Comparison of ENCODE assay signal across 21 cellular contexts in genomic region chr12:55658635-55659391, GRCh38. TPM values are rescaled to one million over a fixed set of nuclear protein-coding genes. Genes with fewer than 3 reads are reported as not detected.
DNase-seq lines count a peak whose midpoint lies in the region; ATAC-seq, FAIRE-seq and TF ChIP-seq lines count a peak whose summit lies in the region.
"Had no signal": no experiment of that assay in that cellular context is flagged by ENCODE, and none has a peak within 500 bp of the region (broad histone marks: within the 10 kb centered on the region; RNA-seq: fewer than 3 reads in every experiment).

No MANE protein-coding gene starts in this region.

- TF ChIP-seq EP300 in transverse colon (IDR thresholded peaks at IDR 0.05; ENCODE audit: low read depth): no peak

- WGBS in heart right ventricle, 2 donors: 54 to 64% methylated on average over 3 of the region's 3 CpGs
- WGBS in neuronal stem cell (ENCODE audit: extremely low coverage in 2 of 2, insufficient read length in 2 of 2, insufficient replicate concordance in 1 of 2), 2 donors: no CpG with 5 or more reads among the region's 3 CpGs
- 60 to 69% methylated on average over 1 to 3 of the region's 3 CpGs for WGBS in transverse colon (ENCODE audit: low coverage in 1 of 2), 2 donors

- no peaks in the 10 kb centered on the region for H3K9me3 ChIP-seq in heart right ventricle
- no peaks in the 10 kb centered on the region for H3K9me3 ChIP-seq in neuronal stem cell (replicated peaks in 1 of 2; ENCODE audit: control insufficient read depth in 2 of 2, insufficient read depth in 1 of 2, low read depth in 1 of 2, low read length in 2 of 2)
- no peaks in the 10 kb centered on the region for H3K9me3 ChIP-seq in transverse colon

- ATAC-seq in heart right ventricle: peak; percentile 15 to 43 (median 28)
- ATAC-seq in HG02840 (IDR thresholded peaks at IDR 0.05; ENCODE audit: low FRiP score, unreplicated experiment): no peak
- ATAC-seq: effector memory CD8-positive, alpha-beta T cell; foreskin keratinocyte had no signal

- in situ Hi-C loops in transverse colon (cut with MboI; ENCODE audit: low pct_ligation_motif_present in 1 of 4, low pct_unique_long_range_greater_than_20kb in 1 of 4, low sequenced_read_pairs in 3 of 4): no loop called here

- no peak overlapping the region for H2BK120ac ChIP-seq in neuronal stem cell (ENCODE audit: low read depth, low read length)

- H2AFZ ChIP-seq in neuronal stem cell (ENCODE audit: low read length): no peak overlapping the region
- H2AFZ ChIP-seq: neural progenitor cell had no signal

- no peak for TF ChIP-seq POLR2A in transverse colon (IDR thresholded peaks at IDR 0.05)
- no peak for TF ChIP-seq POLR2A in GM12892 (IDR thresholded peaks at IDR 0.05; ENCODE audit: low read depth, low read length)

- no peak for FAIRE-seq in GM12892 (lab: Jason Lieb, UNC)
- FAIRE-seq: TTC549 had no signal

- H3K4ac ChIP-seq in neuronal stem cell (ENCODE audit: low read length): no peak overlapping the region

- H3K79me1 ChIP-seq in neuronal stem cell (ENCODE audit: low read depth, low read length): no peaks in the 10 kb centered on the region

- H3K4me1 ChIP-seq in heart right ventricle: peaks cover 0 to 30% (median 18%) of the 10 kb centered on the region in 9 donors
- no peaks in the 10 kb centered on the region for H3K4me1 ChIP-seq in neuronal stem cell (ENCODE audit: control insufficient read depth in 2 of 2, insufficient read depth in 1 of 2, low read depth in 1 of 2, low read length in 2 of 2)
- peaks cover 0 to 4% (median 0%) of the 10 kb centered on the region in 4 donors for H3K4me1 ChIP-seq in transverse colon
- H3K4me1 ChIP-seq: foreskin keratinocyte, neural progenitor cell had no signal

- TF ChIP-seq CTCF in heart right ventricle (IDR thresholded peaks at IDR 0.05): no peak
- TF ChIP-seq CTCF in transverse colon (IDR thresholded peaks at IDR 0.05): no peak

- H3K4me3 ChIP-seq in heart right ventricle (peak overlapping the region in 1 of 10 donors; percentile 4), neuronal stem cell (ENCODE audit: low read length in 2 of 2) (no peak overlapping the region), transverse colon (no peak overlapping the region)
- H3K4me3 ChIP-seq: neural progenitor cell had no signal

- no peak overlapping the region for H3K23ac ChIP-seq in neuronal stem cell (ENCODE audit: low read depth, low read length, poor library complexity)

- no peak overlapping the region for H2BK5ac ChIP-seq in neuronal stem cell (ENCODE audit: low read length)

- no peak overlapping the region for H2BK15ac ChIP-seq in neuronal stem cell (ENCODE audit: low read length)

- no peak overlapping the region for H2BK12ac ChIP-seq in neuronal stem cell (ENCODE audit: low read length)

- H4K8ac ChIP-seq in neuronal stem cell (ENCODE audit: low read depth, low read length): no peak overlapping the region

- H3K27ac ChIP-seq in heart right ventricle (peak overlapping the region; percentile 68 to 96 (median 87)), neuronal stem cell (replicated peaks; ENCODE audit: low read length) (no peak overlapping the region), transverse colon (peak overlapping the region; percentile 55 to 80 (median 72))
- H3K27ac ChIP-seq: C4-2B, foreskin keratinocyte, neural progenitor cell had no signal

- H3K4me2 ChIP-seq in neuronal stem cell (ENCODE audit: insufficient read depth, low read length, poor library complexity, severe bottlenecking): no peak overlapping the region
- H3K4me2 ChIP-seq: neural progenitor cell had no signal

- H4K91ac ChIP-seq in neuronal stem cell (ENCODE audit: low read depth, low read length, poor library complexity): no peak overlapping the region

- H3K36me3 ChIP-seq in heart right ventricle: no peaks in the 10 kb centered on the region
- H3K36me3 ChIP-seq in neuronal stem cell (replicated peaks in 1 of 2; ENCODE audit: control insufficient read depth in 2 of 2, insufficient read depth in 2 of 2, low read length in 2 of 2): no peaks in the 10 kb centered on the region
- no peaks in the 10 kb centered on the region for H3K36me3 ChIP-seq in transverse colon
- H3K36me3 ChIP-seq: neural progenitor cell had no signal

- peak overlapping the region; percentile 10 for H2AK5ac ChIP-seq in neuronal stem cell (ENCODE audit: low read depth, low read length)

- H3K9ac ChIP-seq in neuronal stem cell (ENCODE audit: low read depth, low read length, poor library complexity): no peak overlapping the region
- H3K9ac ChIP-seq: neural progenitor cell had no signal

- H3K27me3 ChIP-seq in heart right ventricle (no peaks in the 10 kb centered on the region), neuronal stem cell (ENCODE audit: control insufficient read depth in 3 of 3, insufficient read depth in 3 of 3, low read depth in 1 of 3, low read length in 3 of 3) (peaks cover 0 to 19% (median 2%) of the 10 kb centered on the region in 3 experiments), transverse colon (no peaks in the 10 kb centered on the region)

- H3K18ac ChIP-seq in neuronal stem cell (ENCODE audit: low read length): no peak overlapping the region

- no peak overlapping the region for H3K14ac ChIP-seq in neuronal stem cell (ENCODE audit: low read length)

- DNase-seq in NOMO-1 treated with DMSO at 0.1 percent for 48 hours (lab: John Stamatoyannopoulos, UW; ENCODE audit: unreplicated experiment) (peak; percentile 12), NOMO-1 (lab: John Stamatoyannopoulos, UW; ENCODE audit: unreplicated experiment in 2 of 2) (no peak), heart right ventricle (no peak), neuronal stem cell (ENCODE audit: low spot score) (no peak), transverse colon (no peak), D341Med (ENCODE audit: low spot score) (no peak), GM12892 (ENCODE audit: insufficient read length) (no peak)
- DNase-seq: 8988T; activated naive CD8-positive, alpha-beta T cell treated with anti-CD3 and anti-CD28 coated beads for 36 hours; activated T-cell treated with anti-CD3 and anti-CD28 coated beads, Interleukin-2, amount 50 U/mL, for 24 hours; effector memory CD8-positive, alpha-beta T cell; mammary epithelial cell; NCI-H1092; trophoblast cell had no signal

- intact Hi-C loops in heart right ventricle (cut with DNase I) (loop anchor here in 3 of 10 donors (5.0 to 10.0 kb wide), 4 partner anchors 63 to 467 kb away; partner anchors contain the start of genes CD63 (in 1 of the 3), ORMDL2 (in 1 of the 3), RDH5 (in 1 of the 3) and SARNP (in 1 of the 3)), transverse colon (cut with DNase I; ENCODE audit: low total_unique reads) (no loop called here)

RNA-seq across cellular contexts. Expression of gene OR10P1, which starts 22.1 kb away (rescaled TPM):
- total RNA-seq in heart right ventricle (not detected), transverse colon (not detected)
- not detected for polyA plus RNA-seq in heart right ventricle
- polyA plus RNA-seq in neuronal stem cell (2013, experiment 1 of 2): not detected
- not detected for polyA plus RNA-seq in neuronal stem cell (2013, experiment 2 of 2)
- polyA plus RNA-seq in GM12892 (2012; ENCODE audit: missing spikeins): not detected
- total RNA-seq: activated naive CD8-positive, alpha-beta T cell treated with anti-CD3 and anti-CD28 coated beads for 36 hours; foreskin keratinocyte; mammary epithelial cell; skeletal muscle tissue had no signal
- polyA plus RNA-seq: foreskin keratinocyte, IgD-negative memory B cell, mammary epithelial cell had no signal

RNA-seq across cellular contexts. Expression of gene ITGA7, which starts 48.9 kb away (rescaled TPM):
- total RNA-seq in heart right ventricle: 100 to 1,000 TPM; 422 to 750 (median 538) TPM
- 100 to 1,000 TPM; 247 to 481 TPM for polyA plus RNA-seq in heart right ventricle
- polyA plus RNA-seq in neuronal stem cell (2013, experiment 1 of 2): 59.4 TPM
- polyA plus RNA-seq in neuronal stem cell (2013, experiment 2 of 2): 56.0 TPM
- 100 to 1,000 TPM in 1 of 4 donors, 10 to 100 TPM in 3; 14.4 to 125 (median 23.6) TPM for total RNA-seq in transverse colon
- 2.2 TPM for polyA plus RNA-seq in GM12892 (2012; ENCODE audit: missing spikeins)

RNA-seq across cellular contexts. Expression of gene BLOC1S1, which starts 57.0 kb away (rescaled TPM):
- total RNA-seq in heart right ventricle (100 to 1,000 TPM in 5 of 10 donors, 10 to 100 TPM in 5; 68.3 to 136 (median 101) TPM), transverse colon (100 to 1,000 TPM; 158 to 494 (median 381) TPM)
- 100 to 1,000 TPM; 305 to 515 TPM for polyA plus RNA-seq in heart right ventricle
- 97.5 TPM for polyA plus RNA-seq in neuronal stem cell (2013, experiment 1 of 2)
- 97.1 TPM for polyA plus RNA-seq in neuronal stem cell (2013, experiment 2 of 2)
- polyA plus RNA-seq in GM12892 (2012; ENCODE audit: missing spikeins): 87.6 TPM
